In genomic region chr1:171226757-171227370, GRCh38 we compare ENCODE assay signal across 8 cellular contexts. TPM values are rescaled to one million over a fixed set of nuclear protein-coding genes. Genes with fewer than 3 reads are reported as not detected.
DNase-seq lines count a peak whose midpoint lies in the region; ATAC-seq and TF ChIP-seq lines count a peak whose summit lies in the region.

No MANE protein-coding gene starts in this region.

- intact Hi-C loops in activated B cell treated with CpG ODN at 0.5 μM for 24 hours (cut with micrococcal nuclease), result loop anchor here (1.0 to 5.0 kb wide), 2 partner anchors 146 to 1300 kb away; no protein-coding TSS in a partner anchor

- CTCF ChIA-PET in activated B cell treated with CpG ODN at 0.5 μM for 24 hours (lab: Charles Lee), result interaction anchor here (0.7 to 1.9 kb wide), 6 partner anchors 16 to 1298 kb away, joined by 4 to 8 read pairs (median 4); partner anchors contain the start of gene FMO4

- no peaks in the 10 kb centered on the region for H3K27me3 Mint-ChIP-seq in activated B cell treated with CpG ODN at 0.5 μM for 24 hours

- ATAC-seq in GM19372 (IDR thresholded peaks at IDR 0.05; ENCODE audit: low read depth, unreplicated experiment) (peak; percentile 80), HG03378 (IDR thresholded peaks at IDR 0.05; ENCODE audit: unreplicated experiment) (peak; percentile 94), activated B cell treated with CpG ODN at 0.5 μM for 24 hours (ENCODE audit: low read depth) (peak; percentile 52)

- TF ChIP-seq CTCF in activated B cell treated with CpG ODN at 0.5 μM for 24 hours (IDR thresholded peaks at IDR 0.05), result no peak

- POLR2A ChIA-PET in activated B cell treated with CpG ODN at 0.5 μM for 24 hours (lab: Charles Lee), result no interaction called here

- no peak overlapping the region for H3K4me3 Mint-ChIP-seq in activated B cell treated with CpG ODN at 0.5 μM for 24 hours

- no peak overlapping the region for H3K27ac Mint-ChIP-seq in activated B cell treated with CpG ODN at 0.5 μM for 24 hours

- peak; percentile 58 for DNase-seq in DMS79 (lab: John Stamatoyannopoulos, UW)
- DNase-seq in NCI-H345 (lab: John Stamatoyannopoulos, UW), result peak; percentile 44
- DNase-seq in activated B cell treated with CpG ODN at 0.5 μM for 24 hours, result no peak
- peak; percentile 63 for DNase-seq in germinal center (ENCODE audit: low spot score)
- DNase-seq in pulmonary artery endothelial cell (ENCODE audit: low read depth, low spot score), result peak; percentile 26
- DNase-seq in activated CD4-positive, CD25-positive, alpha-beta regulatory T cell treated with anti-CD3 and anti-CD28 coated beads, Interleukin-2, amount 50 U/mL, for 72 hours, result no peak

- no peaks in the 10 kb centered on the region for H3K4me1 Mint-ChIP-seq in activated B cell treated with CpG ODN at 0.5 μM for 24 hours

- peaks cover 3% of the 10 kb centered on the region for H3K9me3 Mint-ChIP-seq in activated B cell treated with CpG ODN at 0.5 μM for 24 hours

- no peaks in the 10 kb centered on the region for H3K36me3 Mint-ChIP-seq in activated B cell treated with CpG ODN at 0.5 μM for 24 hours (ENCODE audit: low read depth)

RNA-seq across cellular contexts. Expression of gene FMO1, which starts 21.4 kb away (rescaled TPM):
- total RNA-seq in activated B cell treated with CpG ODN at 0.5 μM for 24 hours, result 0.12 and 1.1 TPM in 2 replicates
- not detected in 2 replicates for total RNA-seq in pulmonary artery endothelial cell

RNA-seq across cellular contexts. Expression of gene FMO2, which starts 41.8 kb away (rescaled TPM):
- total RNA-seq in activated B cell treated with CpG ODN at 0.5 μM for 24 hours (not detected in 2 replicates), pulmonary artery endothelial cell (under 0.01 and 8.0 TPM in 2 replicates)

Comparison
In these comparisons a context has a peak if more than half of its experiments do, and no peak if none do; other contexts are left out.
1. DNase-seq: peak in DMS79 (single experiment), NCI-H345 (single experiment), germinal center (single experiment) and pulmonary artery endothelial cell (single experiment); none in activated B cell treated with CpG ODN at 0.5 μM for 24 hours (single experiment) and activated CD4-positive, CD25-positive, alpha-beta regulatory T cell treated with anti-CD3 and anti-CD28 coated beads, Interleukin-2, amount 50 U/mL, for 72 hours (single experiment).
2. Peak in every context shown above with its lines, with median percentiles within 50 percentile points of each other: ATAC-seq.